In the genomic region with DNA sequence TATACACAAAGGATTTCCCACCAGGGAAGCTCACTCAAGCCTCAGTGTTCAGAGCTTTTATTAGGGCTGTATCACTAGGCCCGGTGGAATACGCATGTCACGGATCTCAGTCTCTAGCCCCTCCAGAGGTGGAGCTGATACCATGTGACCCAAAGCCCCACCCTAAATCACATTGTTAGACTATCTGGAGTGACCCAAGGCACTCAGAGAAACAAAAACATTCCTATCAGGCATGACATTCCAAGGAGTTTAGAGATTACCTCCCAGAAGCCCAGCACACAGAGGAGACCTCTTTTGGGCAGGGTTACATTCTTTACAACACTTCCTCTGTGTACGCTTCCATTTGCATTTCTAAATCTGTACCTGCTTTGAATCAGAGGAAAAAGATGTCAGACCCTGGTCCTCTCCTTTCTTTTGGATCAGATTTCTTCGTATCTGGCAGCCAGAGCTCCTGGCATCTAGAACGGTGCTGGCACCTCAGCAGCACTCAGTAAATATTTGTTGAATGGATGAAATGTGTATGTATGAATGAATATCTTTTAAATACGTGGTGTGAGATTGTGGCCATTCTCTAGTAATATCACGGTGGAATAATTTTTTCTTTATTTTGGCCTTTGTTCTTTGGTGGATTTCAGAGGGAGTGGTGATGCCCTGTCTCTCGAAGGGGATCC, we compare ENCODE assay signal across 14 cellular contexts. TPM values are rescaled to one million over a fixed set of nuclear protein-coding genes. Genes with fewer than 3 reads are reported as not detected.
DNase-seq lines count a peak whose midpoint lies in the region; ATAC-seq and TF ChIP-seq lines count a peak whose summit lies in the region.
"Had no signal": no experiment of that assay in that cellular context is flagged by ENCODE, and none has a peak within 500 bp of the region (broad histone marks: within the 10 kb centered on the region; RNA-seq: fewer than 3 reads in every experiment).

No MANE protein-coding gene starts in this region.

- H3K4me3 Mint-ChIP-seq in neural progenitor cell = no peak overlapping the region
- H3K4me3 Mint-ChIP-seq: activated CD8-positive, alpha-beta T cell treated with anti-CD3 and anti-CD28 coated beads, Interleukin-2, amount 10 ng/mL, durations not matched to agents 7 days and 5 days; activated naive CD8-positive, alpha-beta T cell had no signal

- H3K27ac ChIP-seq in neural progenitor cell = peak overlapping the region; percentile 98
- H3K27ac ChIP-seq: C4-2B, epithelial cell of prostate had no signal

- H3K9ac ChIP-seq in neural progenitor cell = no peak overlapping the region

- peak overlapping the region; percentile 60 for H3K4me2 ChIP-seq in neural progenitor cell

- peaks cover 32% of the 10 kb centered on the region for H3K4me1 ChIP-seq in neural progenitor cell

- no peaks in the 10 kb centered on the region for H4K20me1 ChIP-seq in neural progenitor cell (ENCODE audit: low read depth)

- DNase-seq in ELF-1 (ENCODE audit: low read depth, low spot score) (peak; percentile 97), NCI-H446 treated with DMSO at 0.1 percent for 48 hours (lab: John Stamatoyannopoulos, UW) (peak; percentile 23), epithelial cell of proximal tubule (ENCODE audit: low read depth) (peak; percentile 19), neural progenitor cell (ENCODE audit: low spot score) (peak; percentile 93), AG20443 (ENCODE audit: low spot score) (no peak), HEK293T (ENCODE audit: extremely low spot score) (no peak)
- DNase-seq in stimulated activated CD4-positive, alpha-beta T cell treated with anti-CD3 and anti-CD28 coated beads, Interleukin-4, amount 100 ng/mL, for 24 hours = no peak
- DNase-seq: activated CD8-positive, alpha-beta T cell treated with anti-CD3 and anti-CD28 coated beads, Interleukin-2, amount 10 ng/mL, durations not matched to agents 7 days and 5 days; left colon; NCI-H524 treated with DMSO at 0.1 percent for 48 hours had no signal

- no peak overlapping the region for H2AFZ ChIP-seq in neural progenitor cell (replicated peaks)

- H3K79me2 ChIP-seq in neural progenitor cell (ENCODE audit: low read depth) = no peaks in the 10 kb centered on the region

- H3F3A ChIP-seq in neural progenitor cell (ENCODE audit: low read depth) = peaks cover 48% of the 10 kb centered on the region

- no peaks in the 10 kb centered on the region for H3K9me3 ChIP-seq in neural progenitor cell (ENCODE audit: low read depth)

- peak overlapping the region; percentile 39 for H3K27ac Mint-ChIP-seq in neural progenitor cell
- H3K27ac Mint-ChIP-seq: activated CD8-positive, alpha-beta T cell treated with anti-CD3 and anti-CD28 coated beads, Interleukin-2, amount 10 ng/mL, durations not matched to agents 7 days and 5 days; activated naive CD8-positive, alpha-beta T cell had no signal

- no peaks in the 10 kb centered on the region for H3K36me3 ChIP-seq in neural progenitor cell

- H3K4me3 ChIP-seq in epithelial cell of proximal tubule (ENCODE audit: low read depth, low read length) = no peak overlapping the region
- peak overlapping the region; percentile 1 for H3K4me3 ChIP-seq in neural progenitor cell

- H3K9me3 Mint-ChIP-seq in neural progenitor cell = peaks cover 14% of the 10 kb centered on the region

- H3K27me3 ChIP-seq in neural progenitor cell = no peaks in the 10 kb centered on the region

- peaks cover 14% of the 10 kb centered on the region for H3K27me3 Mint-ChIP-seq in neural progenitor cell (ENCODE audit: insufficient read depth, low read depth)

- CTCF ChIA-PET in HEK293T (lab: Yijun Ruan, JAX) = no interaction called here

- TF ChIP-seq CTCF in epithelial cell of proximal tubule (conservative IDR thresholded peaks at IDR 0.05; ENCODE audit: low read depth, low read length) = no peak
- no peak for TF ChIP-seq CTCF in neural progenitor cell (IDR thresholded peaks at IDR 0.05)

- POLR2A ChIA-PET in HEK293T (lab: Yijun Ruan, JAX) = no interaction called here

- H3K36me3 Mint-ChIP-seq in neural progenitor cell = no peaks in the 10 kb centered on the region

- no peak for ATAC-seq in HG02678 (IDR thresholded peaks at IDR 0.05; ENCODE audit: unreplicated experiment)
- ATAC-seq: activated CD8-positive, alpha-beta T cell treated with anti-CD3 and anti-CD28 coated beads, Interleukin-2, amount 10 ng/mL, durations not matched to agents 7 days and 5 days; left colon had no signal

- peaks cover 22% of the 10 kb centered on the region for H3K4me1 Mint-ChIP-seq in neural progenitor cell

TF ChIP-seq in HEK293T, 16 proteins besides CTCF, POLR2A, EP300 and RAD21:
- TF ChIP-seq HDGF (IDR thresholded peaks at IDR 0.05; ENCODE audit: borderline replicate concordance) = no peak
- no peak for TF ChIP-seq BHLHE40 (IDR thresholded peaks at IDR 0.05; ENCODE audit: borderline replicate concordance)
- TF ChIP-seq L3MBTL2 (conservative IDR thresholded peaks at IDR 0.05) = no peak
- TF ChIP-seq FOXM1 (IDR thresholded peaks at IDR 0.05; ENCODE audit: borderline replicate concordance) = no peak
- TF ChIP-seq ARNT (IDR thresholded peaks at IDR 0.05) = no peak
- TF ChIP-seq SUZ12 (IDR thresholded peaks at IDR 0.05) = no peak
- TF ChIP-seq SP1 (IDR thresholded peaks at IDR 0.05) = no peak

RNA-seq across cellular contexts. Expression of a gene that starts 37.7 kb away (rescaled TPM):
- total RNA-seq in epithelial cell of proximal tubule (64.6 and 79.5 TPM in 2 replicates), neural progenitor cell (ENCODE audit: low replicate concordance) (170 and 233 TPM in 2 replicates)

Comparison
In these comparisons a context has a peak if more than half of its experiments do, and no peak if none do; other contexts are left out.
1. DNase-seq: peak in ELF-1 (single experiment), NCI-H446 treated with DMSO at 0.1 percent for 48 hours (single experiment), epithelial cell of proximal tubule (single experiment) and neural progenitor cell (single experiment); none in stimulated activated CD4-positive, alpha-beta T cell treated with anti-CD3 and anti-CD28 coated beads, Interleukin-4, amount 100 ng/mL, for 24 hours (single experiment), AG20443 (single experiment) and HEK293T (single experiment).